8 cellular contexts compared by ENCODE assay signal in genomic region chr15:60649845-60650548, GRCh38.
DNase-seq lines count a peak whose midpoint lies in the region; ATAC-seq, FAIRE-seq and TF ChIP-seq lines count a peak whose summit lies in the region.

No MANE protein-coding gene starts in this region.

- H3F3A ChIP-seq in smooth muscle cell (ENCODE audit: low read depth) = no peaks in the 10 kb centered on the region

- peaks cover 27% of the 10 kb centered on the region for H3K4me1 Mint-ChIP-seq in activated T-helper 2 cell treated with anti-CD3 and anti-CD28 coated beads, Interferon-gamma antibody, Interleukin-2, Interleukin-4, amounts not matched to agents 10 μg/mL and 5 μg/mL and 100 μg/mL, durations not matched to agents 14 hours and 24 hours and 36 hours (ENCODE audit: low read depth)

- H3K27me3 ChIP-seq in smooth muscle cell (ENCODE audit: low read depth) = peaks cover 10% of the 10 kb centered on the region
- no peaks in the 10 kb centered on the region for H3K27me3 ChIP-seq in adrenal gland

- H3K36me3 ChIP-seq in smooth muscle cell (ENCODE audit: low read depth) = no peaks in the 10 kb centered on the region
- no peaks in the 10 kb centered on the region for H3K36me3 ChIP-seq in adrenal gland (replicated peaks in 1 of 2)

- no peak overlapping the region for H3K27ac ChIP-seq in smooth muscle cell (ENCODE audit: low read depth)
- no peak overlapping the region for H3K27ac ChIP-seq in adrenal gland

- intact Hi-C loops in activated T-helper 2 cell treated with anti-CD3 and anti-CD28 coated beads, Interferon-gamma antibody, Interleukin-2, Interleukin-4, amounts not matched to agents 10 μg/mL and 5 μg/mL and 100 μg/mL, durations not matched to agents 14 hours and 24 hours and 36 hours (cut with micrococcal nuclease) = loop anchor here (1.0 to 5.0 kb wide), 7 partner anchors 45 to 267 kb away; no protein-coding TSS in a partner anchor
- intact Hi-C loops in adrenal gland (cut with DNase I) = no loop called here

- H3K9me3 ChIP-seq in smooth muscle cell (replicated peaks; ENCODE audit: low read depth) (no peaks in the 10 kb centered on the region), adrenal gland (replicated peaks in 1 of 3) (no peaks in the 10 kb centered on the region)

- peaks cover 22% of the 10 kb centered on the region for H3K27me3 Mint-ChIP-seq in activated T-helper 2 cell treated with anti-CD3 and anti-CD28 coated beads, Interferon-gamma antibody, Interleukin-2, Interleukin-4, amounts not matched to agents 10 μg/mL and 5 μg/mL and 100 μg/mL, durations not matched to agents 14 hours and 24 hours and 36 hours (ENCODE audit: low read depth)

- no peaks in the 10 kb centered on the region for H3K9me3 Mint-ChIP-seq in activated T-helper 2 cell treated with anti-CD3 and anti-CD28 coated beads, Interferon-gamma antibody, Interleukin-2, Interleukin-4, amounts not matched to agents 10 μg/mL and 5 μg/mL and 100 μg/mL, durations not matched to agents 14 hours and 24 hours and 36 hours

- H3K9ac ChIP-seq in smooth muscle cell (ENCODE audit: low read depth) = no peak overlapping the region

- WGBS in smooth muscle cell (ENCODE audit: low lambda C conversion rate) = 28% methylated on average over 10 of the region's 10 CpGs
- WGBS in adrenal gland, 4 donors = 68 to 71% (median 69%) methylated on average over 10 of the region's 10 CpGs

- H3K4me2 ChIP-seq in smooth muscle cell = peak overlapping the region; percentile 57

- no peak overlapping the region for H2AFZ ChIP-seq in smooth muscle cell (ENCODE audit: low read depth)

- no peak overlapping the region for H3K4me3 ChIP-seq in smooth muscle cell
- H3K4me3 ChIP-seq in adrenal gland = no peak overlapping the region

- peaks cover 70% of the 10 kb centered on the region for H4K20me1 ChIP-seq in smooth muscle cell (ENCODE audit: low read depth)

- peak; percentile 68 for ATAC-seq in GM18511 (IDR thresholded peaks at IDR 0.05; ENCODE audit: unreplicated experiment)
- ATAC-seq in HG03196 (IDR thresholded peaks at IDR 0.05; ENCODE audit: unreplicated experiment) = peak; percentile 63

- DNase-seq in activated T-helper 2 cell treated with anti-CD3 and anti-CD28 coated beads, Interferon-gamma antibody, Interleukin-2, Interleukin-4, amounts not matched to agents 10 μg/mL and 5 μg/mL and 100 μg/mL, durations not matched to agents 14 hours and 24 hours and 36 hours (ENCODE audit: low spot score) = peak; percentile 20
- DNase-seq in smooth muscle cell (lab: John Stamatoyannopoulos, UW; ENCODE audit: unreplicated experiment) = no peak
- DNase-seq in GM10248 (ENCODE audit: extremely low spot score) = no peak
- no peak for DNase-seq in SKM-1 treated with dmso at 0.1 percent for 144 hours (lab: John Stamatoyannopoulos, UW; ENCODE audit: unreplicated experiment)
- no peak for DNase-seq in adrenal gland
- no peak for DNase-seq in RCC 7860 (ENCODE audit: low spot score)

- peaks cover 12% of the 10 kb centered on the region for H3K4me1 ChIP-seq in smooth muscle cell (ENCODE audit: low read depth)
- peaks cover 5 to 23% of the 10 kb centered on the region in 2 donors for H3K4me1 ChIP-seq in adrenal gland (replicated peaks in 1 of 2)

- H3K4me3 Mint-ChIP-seq in activated T-helper 2 cell treated with anti-CD3 and anti-CD28 coated beads, Interferon-gamma antibody, Interleukin-2, Interleukin-4, amounts not matched to agents 10 μg/mL and 5 μg/mL and 100 μg/mL, durations not matched to agents 14 hours and 24 hours and 36 hours (ENCODE audit: low read depth) = peak overlapping the region; percentile 50

- no peaks in the 10 kb centered on the region for H3K36me3 Mint-ChIP-seq in activated T-helper 2 cell treated with anti-CD3 and anti-CD28 coated beads, Interferon-gamma antibody, Interleukin-2, Interleukin-4, amounts not matched to agents 10 μg/mL and 5 μg/mL and 100 μg/mL, durations not matched to agents 14 hours and 24 hours and 36 hours (ENCODE audit: low read depth)

- no peak for TF ChIP-seq CTCF in smooth muscle cell (IDR thresholded peaks at IDR 0.05; ENCODE audit: borderline replicate concordance, insufficient read depth, poor library complexity, severe bottlenecking)
- TF ChIP-seq CTCF in GM10248 (IDR thresholded peaks at IDR 0.05; ENCODE audit: control extremely low read depth, extremely low read depth, low read depth, missing control alignments) = no peak
- TF ChIP-seq CTCF in adrenal gland (IDR thresholded peaks at IDR 0.05) = no peak

- POLR2A ChIA-PET in GM10248 (lab: Yijun Ruan, JAX) = no interaction called here

- no peak for TF ChIP-seq POLR2A in adrenal gland (IDR thresholded peaks at IDR 0.05)

- CTCF ChIA-PET in GM10248 (lab: Yijun Ruan, JAX) = interaction anchor here (1.0 to 1.2 kb wide), 3 partner anchors 11 to 129 kb away, joined by 3 to 4 read pairs (median 3); no protein-coding TSS in a partner anchor

- H3K27ac Mint-ChIP-seq in activated T-helper 2 cell treated with anti-CD3 and anti-CD28 coated beads, Interferon-gamma antibody, Interleukin-2, Interleukin-4, amounts not matched to agents 10 μg/mL and 5 μg/mL and 100 μg/mL, durations not matched to agents 14 hours and 24 hours and 36 hours = peak overlapping the region; percentile 71

- H3K79me2 ChIP-seq in smooth muscle cell (ENCODE audit: low read depth) = no peaks in the 10 kb centered on the region

- FAIRE-seq in RCC 7860 (lab: Jason Lieb, UNC) = no peak
